ENCODE assay signal across 30 cellular contexts in the genomic region with DNA sequence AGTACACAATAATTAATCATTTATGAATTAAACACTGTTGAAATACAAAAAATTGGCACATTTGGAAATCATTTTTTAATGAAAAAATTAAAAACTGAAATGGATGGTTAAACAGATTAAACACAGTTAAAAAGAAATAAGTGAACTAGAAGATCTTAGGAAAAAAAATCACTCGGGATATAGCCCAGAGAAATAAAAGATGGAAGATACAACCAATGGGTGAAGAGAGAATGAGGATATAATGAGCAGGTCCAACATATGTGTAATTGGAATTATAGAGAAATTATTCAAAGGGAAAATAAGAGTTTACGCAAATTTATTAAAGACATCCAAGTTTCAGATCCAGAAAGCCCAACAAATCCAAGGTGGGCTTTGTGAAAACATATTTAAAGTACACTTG.
"Had no signal": no experiment of that assay in that cellular context is flagged by ENCODE, and none has a peak within 500 bp of the region (broad histone marks: within the 10 kb centered on the region; RNA-seq: fewer than 3 reads in every experiment).

No MANE protein-coding gene starts in this region.

- ATAC-seq: activated CD8-positive, alpha-beta T cell treated with anti-CD3 and anti-CD28 coated beads for 36 hours; activated naive CD4-positive, alpha-beta T cell treated with anti-CD3 and anti-CD28 coated beads, Interleukin-2, amount 50 U/mL, for 72 hours; activated T-cell treated with anti-CD3 and anti-CD28 coated beads, Interleukin-2, amount 50 U/mL, for 4 hours; activated T-cell treated with anti-CD3 and anti-CD28 coated beads, Interleukin-2, amount 50 U/mL, for 72 hours; activated T-helper 17 cell treated with anti-CD3 and anti-CD28 coated beads, Interleukin-2, amount 50 U/mL, for 72 hours; body of pancreas had no signal

- FAIRE-seq: astrocyte, TTC549 had no signal

- DNase-seq: activated B cell treated with CpG ODN at 0.5 μM for 24 hours; activated CD4-positive, alpha-beta memory T cell treated with anti-CD3 and anti-CD28 coated beads for 36 hours; activated CD4-positive, alpha-beta T cell treated with anti-CD3 and anti-CD28 coated beads for 4 hours; activated CD4-positive, alpha-beta T cell treated with anti-CD3 and anti-CD28 coated beads, Interleukin-2, amount 50 U/mL, for 1 hour; activated CD4-positive, alpha-beta T cell treated with anti-CD3 and anti-CD28 coated beads, Interleukin-2, amount 50 U/mL, for 4 hours; activated CD4-positive, CD25-positive, alpha-beta regulatory T cell treated with anti-CD3 and anti-CD28 coated beads, Interleukin-2, amount 50 U/mL, for 72 hours; activated CD8-positive, alpha-beta memory T cell treated with anti-CD3 and anti-CD28 coated beads, Interleukin-2, amount 50 U/mL, for 4 hours; activated CD8-positive, alpha-beta T cell treated with anti-CD3 and anti-CD28 coated beads for 36 hours; activated effector memory CD4-positive, alpha-beta T cell treated with anti-CD3 and anti-CD28 coated beads, Interleukin-2, amount 50 U/mL, for 16 hours; activated gamma-delta T cell treated with Interleukin-2 at 50 U/mL for 16 hours; activated naive CD4-positive, alpha-beta T cell; activated naive CD4-positive, alpha-beta T cell treated with anti-CD3 and anti-CD28 coated beads for 36 hours; activated naive CD4-positive, alpha-beta T cell treated with anti-CD3 and anti-CD28 coated beads, Interleukin-2, amount 50 U/mL, for 16 hours; activated naive CD8-positive, alpha-beta T cell treated with anti-CD3 and anti-CD28 coated beads for 36 hours; activated T-cell treated with anti-CD3 and anti-CD28 coated beads for 4 hours; activated T-cell treated with anti-CD3 and anti-CD28 coated beads, Interleukin-2, amount 50 U/mL, for 1 hour; activated T-cell treated with anti-CD3 and anti-CD28 coated beads, Interleukin-2, amount 50 U/mL, for 4 hours; activated T-cell treated with anti-CD3 and anti-CD28 coated beads, Interleukin-2, amount 50 U/mL, for 72 hours; adrenal gland; amniotic stem cell; aorta; body of pancreas; brain microvascular endothelial cell; central memory CD4-positive, alpha-beta T cell; T-helper 2 cell; T-helper 9 cell had no signal
